In genomic region chr1:74693473-74693872, GRCh38 we compare ENCODE assay signal across 21 cellular contexts. TPM values are rescaled to one million over a fixed set of nuclear protein-coding genes. Genes with fewer than 3 reads are reported as not detected.
DNase-seq lines count a peak whose midpoint lies in the region; ATAC-seq and TF ChIP-seq lines count a peak whose summit lies in the region.
"Had no signal": no experiment of that assay in that cellular context is flagged by ENCODE, and none has a peak within 500 bp of the region (broad histone marks: within the 10 kb centered on the region; RNA-seq: fewer than 3 reads in every experiment).

No MANE protein-coding gene starts in this region.

- H3K36me3 ChIP-seq in IMR-90 (ENCODE audit: control insufficient read depth, insufficient read depth, low read length), result no peaks in the 10 kb centered on the region
- no peaks in the 10 kb centered on the region for H3K36me3 ChIP-seq in trophoblast cell (ENCODE audit: control insufficient read depth in 1 of 2, insufficient read depth in 2 of 2, low read length in 2 of 2)
- H3K36me3 ChIP-seq: MG63, vagina had no signal

- no peak overlapping the region for H4K91ac ChIP-seq in IMR-90 (ENCODE audit: insufficient read depth, low read depth, low read length)
- no peak overlapping the region for H4K91ac ChIP-seq in trophoblast cell (ENCODE audit: low read depth, low read length)

- no CpG with 5 or more reads among the region's 2 CpGs for WGBS in IMR-90 (ENCODE audit: extremely low coverage in 2 of 2, insufficient read length in 1 of 2), 2 experiments
- no CpG with 5 or more reads among the region's 2 CpGs for WGBS in trophoblast cell (ENCODE audit: extremely low coverage, insufficient coverage, insufficient read length)

- no peak overlapping the region for H4K12ac ChIP-seq in trophoblast cell (ENCODE audit: low read depth, low read length)

- H3K14ac ChIP-seq in IMR-90 (replicated peaks; ENCODE audit: low read depth, low read length) (no peak overlapping the region), trophoblast cell (ENCODE audit: low read length) (no peak overlapping the region)

- no peak overlapping the region for H2AK9ac ChIP-seq in IMR-90 (replicated peaks; ENCODE audit: low read depth, low read length, poor library complexity)

- H3K4me3 ChIP-seq in IMR-90 (ENCODE audit: insufficient read depth, low read depth, low read length) (no peak overlapping the region), epithelial cell of proximal tubule (ENCODE audit: low read depth, low read length) (no peak overlapping the region), trophoblast cell (ENCODE audit: low read depth, low read length) (no peak overlapping the region)
- H3K4me3 ChIP-seq: MG63, vagina had no signal

- no peak overlapping the region for H2BK15ac ChIP-seq in IMR-90 (ENCODE audit: low read depth, low read length)

- H3K27me3 ChIP-seq in IMR-90 (ENCODE audit: control insufficient read depth, insufficient read depth, low read length), result no peaks in the 10 kb centered on the region
- H3K27me3 ChIP-seq in trophoblast cell (ENCODE audit: insufficient read depth, low read length), result no peaks in the 10 kb centered on the region
- H3K27me3 ChIP-seq: MG63, vagina had no signal

- in situ Hi-C loops in IMR-90 (cut with MboI; ENCODE audit: low sequenced_read_pairs), result no loop called here

- dilution Hi-C loops in IMR-90 (cut with HindIII; ENCODE audit: low sequenced_read_pairs, unreplicated experiment), result no loop called here

- no peak overlapping the region for H2AFZ ChIP-seq in IMR-90 (replicated peaks; ENCODE audit: low read length, poor library complexity)
- H2AFZ ChIP-seq in trophoblast cell (ENCODE audit: insufficient read depth, low read length, poor library complexity), result no peak overlapping the region

- no TSS peak for BruUV-seq in IMR-90 (replicated peaks; lab: Mats Ljungman, UMichigan)

- no peaks in the 10 kb centered on the region for H3K9me1 ChIP-seq in IMR-90 (ENCODE audit: insufficient read depth, low read length)

- H3K9ac ChIP-seq in IMR-90 (ENCODE audit: low read depth, low read length) (no peak overlapping the region), trophoblast cell (ENCODE audit: low read length) (no peak overlapping the region)

- H3K27ac ChIP-seq in IMR-90 (ENCODE audit: insufficient read depth, low read length) (no peak overlapping the region), VCaP (peak overlapping the region; percentile 26; the same call in 1 of the 2 replicates), trophoblast cell (ENCODE audit: low read depth, low read length) (peak overlapping the region; percentile 60)
- H3K27ac ChIP-seq: vagina had no signal

- H2BK5ac ChIP-seq in IMR-90 (ENCODE audit: low read depth, low read length, poor library complexity, severe bottlenecking) (no peak overlapping the region), trophoblast cell (ENCODE audit: low read depth, low read length, poor library complexity) (no peak overlapping the region)

- no peak overlapping the region for H2BK12ac ChIP-seq in trophoblast cell (ENCODE audit: low read length)

- H2BK120ac ChIP-seq in IMR-90 (ENCODE audit: low read depth, low read length) (no peak overlapping the region), trophoblast cell (ENCODE audit: insufficient read depth, low read length, poor library complexity) (no peak overlapping the region)

- TF ChIP-seq RAD21 in IMR-90 (IDR thresholded peaks at IDR 0.05; ENCODE audit: low read length), result no peak

- H3K9me3 ChIP-seq in IMR-90 (ENCODE audit: control insufficient read depth, insufficient read depth, low read length) (no peaks in the 10 kb centered on the region), trophoblast cell (ENCODE audit: insufficient read depth, low read depth, low read length) (no peaks in the 10 kb centered on the region)
- H3K9me3 ChIP-seq: MG63, vagina had no signal

- POLR2A ChIA-PET in IMR-90 (lab: Charles Lee; ENCODE audit: unreplicated experiment), result no interaction called here

- peak; percentile 9 for DNase-seq in IMR-90
- peak; percentile 37 for DNase-seq in epithelial cell of proximal tubule (ENCODE audit: low read depth)
- peak in 1 of 2 donors; percentile 25 for DNase-seq in trophoblast cell
- DNase-seq in effector CD8-positive, alpha-beta T cell (lab: John Stamatoyannopoulos, UW), result no peak
- DNase-seq in NCI-H1694 treated with DMSO at 0.1 percent for 48 hours (lab: John Stamatoyannopoulos, UW), result no peak
- DNase-seq in SIG-M5 treated with dmso at 0.1 percent for 504 hours (lab: John Stamatoyannopoulos, UW; ENCODE audit: unreplicated experiment), result no peak
- DNase-seq: activated CD4-positive, alpha-beta T cell treated with anti-CD3 and anti-CD28 coated beads, Interleukin-2, amount 50 U/mL, for 48 hours; activated naive CD4-positive, alpha-beta T cell treated with anti-CD3 and anti-CD28 coated beads for 36 hours; activated T-cell treated with anti-CD3 and anti-CD28 coated beads, Interleukin-2, amount 50 U/mL, for 1 hour; left colon; MG63; NCI-H2227 treated with DMSO at 0.1 percent for 48 hours; nephron progenitor cell; small intestine; stimulated activated CD8-positive, alpha-beta memory T cell treated with anti-CD3 and anti-CD28 coated beads, Interleukin-4, amount 100 ng/mL, for 48 hours; substantia nigra; SW 1271 had no signal

- intact Hi-C loops in IMR-90 (cut with micrococcal nuclease), result loop anchor here (10.0 kb wide), 1 partner anchor 189 kb away; no protein-coding TSS in a partner anchor

- no peaks in the 10 kb centered on the region for H3K79me1 ChIP-seq in IMR-90 (ENCODE audit: low read depth in 1 of 2, low read length in 2 of 2)
- no peaks in the 10 kb centered on the region for H3K79me1 ChIP-seq in trophoblast cell (ENCODE audit: low read length)

- H4K5ac ChIP-seq in IMR-90 (ENCODE audit: low read depth, low read length), result no peak overlapping the region

- H3K79me2 ChIP-seq in trophoblast cell (ENCODE audit: control insufficient read depth, insufficient read depth, low read length, poor library complexity), result no peaks in the 10 kb centered on the region

- H3K23ac ChIP-seq in IMR-90 (ENCODE audit: low read depth, low read length) (no peak overlapping the region), trophoblast cell (ENCODE audit: low read length) (no peak overlapping the region)

- no peak overlapping the region for H3K18ac ChIP-seq in IMR-90 (ENCODE audit: low read depth, low read length)
- H3K18ac ChIP-seq in trophoblast cell (ENCODE audit: low read length), result no peak overlapping the region

- no peaks in the 10 kb centered on the region for H3K4me1 ChIP-seq in IMR-90 (ENCODE audit: control insufficient read depth, insufficient read depth, low read length)
- H3K4me1 ChIP-seq in trophoblast cell (ENCODE audit: control insufficient read depth in 1 of 2, insufficient read depth in 2 of 2, low read length in 2 of 2), result peaks cover 0 to 2% of the 10 kb centered on the region in 2 experiments
- H3K4me1 ChIP-seq: vagina had no signal

- no peak overlapping the region for H4K8ac ChIP-seq in IMR-90 (ENCODE audit: low read depth in 2 of 2, low read length in 2 of 2)
- H4K8ac ChIP-seq in trophoblast cell (ENCODE audit: low read depth, low read length), result no peak overlapping the region

- ATAC-seq in IMR-90 (ENCODE audit: low read depth), result no peak
- ATAC-seq: left colon had no signal

- H2AK5ac ChIP-seq in IMR-90 (ENCODE audit: low read depth, low read length) (no peak overlapping the region), trophoblast cell (ENCODE audit: low read length) (no peak overlapping the region)

- CTCF ChIA-PET in IMR-90 (lab: Yijun Ruan, JAX), result interaction anchor here (0.7 kb wide), 1 partner anchor 182 kb away, joined by 3 read pairs; no protein-coding TSS in a partner anchor

- H2BK20ac ChIP-seq in IMR-90 (ENCODE audit: low read depth, low read length), result no peak overlapping the region

- no peak overlapping the region for H3K56ac ChIP-seq in IMR-90 (ENCODE audit: extremely low read depth, insufficient read depth, low read length)

- H3K4me2 ChIP-seq in IMR-90 (ENCODE audit: low read depth, low read length) (no peak overlapping the region), trophoblast cell (ENCODE audit: low read length) (no peak overlapping the region)

- no peak for TF ChIP-seq POLR2A in IMR-90 (IDR thresholded peaks at IDR 0.05; ENCODE audit: low read depth, low read length)

- no peak for TF ChIP-seq CTCF in IMR-90 (conservative IDR thresholded peaks at IDR 0.05; ENCODE audit: low read depth, low read length)
- no peak for TF ChIP-seq CTCF in VCaP (conservative IDR thresholded peaks at IDR 0.05)
- no peak for TF ChIP-seq CTCF in epithelial cell of proximal tubule (conservative IDR thresholded peaks at IDR 0.05; ENCODE audit: low read depth, low read length)

- H3K4ac ChIP-seq in IMR-90 (ENCODE audit: low read depth, low read length) (no peak overlapping the region), trophoblast cell (ENCODE audit: low read depth, low read length) (no peak overlapping the region)

- no peaks in the 10 kb centered on the region for H4K20me1 ChIP-seq in IMR-90 (ENCODE audit: insufficient read depth, low read length)

TF ChIP-seq in IMR-90, 13 proteins besides CTCF, POLR2A, EP300 and RAD21 (continues in another document):
- TF ChIP-seq MAFK (IDR thresholded peaks at IDR 0.05; ENCODE audit: low read depth, low read length) (no peak), MXI1 (IDR thresholded peaks at IDR 0.05; ENCODE audit: borderline replicate concordance, low read depth, low read length) (no peak), RFX5 (IDR thresholded peaks at IDR 0.05; ENCODE audit: low read depth, low read length) (no peak)

RNA-seq across cellular contexts. Expression of gene ERICH3, which starts 19.9 kb away (rescaled TPM):
- total RNA-seq in IMR-90 (2012; rRNA removed), result not detected in 2 replicates
- not detected in 2 replicates for polyA plus RNA-seq in IMR-90 (2012; rRNA removed)
- not detected in 2 replicates for polyA plus RNA-seq in IMR-90 (2012; cell fraction: cytosol; rRNA removed)
- polyA plus RNA-seq in IMR-90 (2012; cell fraction: nucleus; rRNA removed; ENCODE audit: low replicate concordance), result not detected in 2 replicates
- 0.14 TPM in 1 of 2 replicates, not detected in the other for total RNA-seq in epithelial cell of proximal tubule
- polyA plus RNA-seq in trophoblast cell (2013), result 0.03 TPM in 2 replicates
- total RNA-seq: activated naive CD4-positive, alpha-beta T cell treated with anti-CD3 and anti-CD28 coated beads for 36 hours; mesothelial cell of epicardium had no signal
- polyA plus RNA-seq: BJ had no signal

RNA-seq across cellular contexts. Expression of gene CRYZ, which starts 39.4 kb away (rescaled TPM):
- total RNA-seq in IMR-90 (2012; rRNA removed) (43.4 and 60.3 TPM in 2 replicates), epithelial cell of proximal tubule (107 and 192 TPM in 2 replicates)
- 31.4 and 40.6 TPM in 2 replicates for polyA plus RNA-seq in IMR-90 (2012; rRNA removed)
- polyA plus RNA-seq in IMR-90 (2012; cell fraction: cytosol; rRNA removed), result 7.4 and 9.0 TPM in 2 replicates
- polyA plus RNA-seq in IMR-90 (2012; cell fraction: nucleus; rRNA removed; ENCODE audit: low replicate concordance), result 3.4 and 35.0 TPM in 2 replicates
- 30.4 and 31.4 TPM in 2 replicates for polyA plus RNA-seq in trophoblast cell (2013)

RNA-seq across cellular contexts. Expression of gene TYW3, which starts 39.5 kb away (rescaled TPM):
- total RNA-seq in IMR-90 (2012; rRNA removed) (16.5 and 23.9 TPM in 2 replicates), epithelial cell of proximal tubule (11.4 and 12.9 TPM in 2 replicates)
- 8.1 and 9.3 TPM in 2 replicates for polyA plus RNA-seq in IMR-90 (2012; rRNA removed)
- polyA plus RNA-seq in IMR-90 (2012; cell fraction: cytosol; rRNA removed), result 2.2 and 3.2 TPM in 2 replicates
- 1.3 and 7.7 TPM in 2 replicates for polyA plus RNA-seq in IMR-90 (2012; cell fraction: nucleus; rRNA removed; ENCODE audit: low replicate concordance)
- 16.3 and 16.8 TPM in 2 replicates for polyA plus RNA-seq in trophoblast cell (2013)

Comparison
In these comparisons a context has a peak if more than half of its experiments do, and no peak if none do; other contexts are left out.
1. DNase-seq: peak in IMR-90 (single experiment) and epithelial cell of proximal tubule (single experiment); none in effector CD8-positive, alpha-beta T cell (single experiment), NCI-H1694 treated with DMSO at 0.1 percent for 48 hours (single experiment) and SIG-M5 treated with dmso at 0.1 percent for 504 hours (single experiment).